In genomic region chr11:69012092-69013008, GRCh38 we compare ENCODE assay signal across 1 cellular context.
TF ChIP-seq lines count a peak whose summit lies in the region.

No MANE protein-coding gene starts in this region.

TF ChIP-seq in HepG2, 621 proteins besides CTCF, POLR2A, EP300 and RAD21:
- TF ChIP-seq ZSCAN5A (CRISPR knock-in tag; IDR thresholded peaks at IDR 0.05; ENCODE audit: borderline replicate concordance) (no peak), DPF2 (CRISPR knock-in tag; IDR thresholded peaks at IDR 0.05; ENCODE audit: borderline replicate concordance, low read depth) (no peak), GMEB1 (CRISPR knock-in tag; IDR thresholded peaks at IDR 0.05; ENCODE audit: borderline replicate concordance) (no peak), ZNF687 (CRISPR knock-in tag; IDR thresholded peaks at IDR 0.05) (peak; percentile 25), TEAD2 (CRISPR knock-in tag; IDR thresholded peaks at IDR 0.05) (no peak), GLMP (CRISPR knock-in tag; IDR thresholded peaks at IDR 0.05; ENCODE audit: borderline replicate concordance) (no peak)
TF ChIP-seq in HepG2: peak in this region for 1.
